8 cellular contexts compared by ENCODE assay signal in genomic region chr19:24032651-24033050, GRCh38. TPM values are rescaled to one million over a fixed set of nuclear protein-coding genes. Genes with fewer than 3 reads are reported as not detected.
DNase-seq lines count a peak whose midpoint lies in the region; ATAC-seq and TF ChIP-seq lines count a peak whose summit lies in the region.

No MANE protein-coding gene starts in this region.

- H3K4me1 Mint-ChIP-seq in CD4-positive, CD25-positive, alpha-beta regulatory T cell: peaks cover 6 to 74% (median 36%) of the 10 kb centered on the region in 4 donors

- H3K9ac ChIP-seq in NT2/D1 (ENCODE audit: insufficient read length, low read depth) (peak overlapping the region; percentile 34), neuronal stem cell (ENCODE audit: low read depth, low read length, poor library complexity) (no peak overlapping the region)

- peak overlapping the region; percentile 87 for H2AFZ ChIP-seq in neuronal stem cell (ENCODE audit: low read length)

- peaks cover 10% of the 10 kb centered on the region for H3K36me3 ChIP-seq in CD4-positive, CD25-positive, alpha-beta regulatory T cell (ENCODE audit: control insufficient read depth, insufficient read depth, low read length)
- peaks cover 35% of the 10 kb centered on the region for H3K36me3 ChIP-seq in NT2/D1 (ENCODE audit: insufficient read depth, insufficient read length, low read length)
- peaks cover 8 to 29% of the 10 kb centered on the region in 2 donors for H3K36me3 ChIP-seq in neuronal stem cell (replicated peaks in 1 of 2; ENCODE audit: control insufficient read depth in 2 of 2, insufficient read depth in 2 of 2, low read length in 2 of 2)
- peaks cover 0 to 18% of the 10 kb centered on the region in 2 donors for H3K36me3 ChIP-seq in left lung

- H3K4me3 ChIP-seq in CD4-positive, CD25-positive, alpha-beta regulatory T cell (ENCODE audit: low read depth, low read length): peak overlapping the region; percentile 90
- H3K4me3 ChIP-seq in NT2/D1 (ENCODE audit: insufficient read length, low read depth) (no peak overlapping the region), dorsolateral prefrontal cortex (peak overlapping the region; percentile 49 to 98 (median 88)), neuronal stem cell (ENCODE audit: low read length in 2 of 2) (no peak overlapping the region), left lung (peak overlapping the region in 1 of 2 donors; percentile 58)

- no peak overlapping the region for H3K4me2 ChIP-seq in neuronal stem cell (ENCODE audit: insufficient read depth, low read length, poor library complexity, severe bottlenecking)

- H3K79me1 ChIP-seq in neuronal stem cell (ENCODE audit: low read depth, low read length): no peaks in the 10 kb centered on the region

- intact Hi-C loops in dorsolateral prefrontal cortex (cut with DNase I): loop anchor here in 1 of 2 donors (5.0 to 10.0 kb wide), 2 partner anchors 55 to 118 kb away; partner anchors contain the start of genes ZNF254 and ZNF726
- intact Hi-C loops in left lung (cut with DNase I): no loop called here

- H4K8ac ChIP-seq in neuronal stem cell (ENCODE audit: low read depth, low read length): no peak overlapping the region

- no peak for TF ChIP-seq CTCF in dorsolateral prefrontal cortex (IDR thresholded peaks at IDR 0.05 in 54 of 56, conservative IDR thresholded peaks at IDR 0.05 in 2 of 56; ENCODE audit: low read depth in 1 of 56, partially characterized antibody in 56 of 56)
- no peak for TF ChIP-seq CTCF in left lung (IDR thresholded peaks at IDR 0.05)

- ATAC-seq in CD4-positive, CD25-positive, alpha-beta regulatory T cell (ENCODE audit: low read depth in 2 of 2): no peak
- no peak for ATAC-seq in left lung

- H2AK5ac ChIP-seq in neuronal stem cell (ENCODE audit: low read depth, low read length): no peak overlapping the region

- H3K4me1 ChIP-seq in CD4-positive, CD25-positive, alpha-beta regulatory T cell (ENCODE audit: control insufficient read depth, insufficient read depth, low read length, poor library complexity, severe bottlenecking): peaks cover 24% of the 10 kb centered on the region
- no peaks in the 10 kb centered on the region for H3K4me1 ChIP-seq in NT2/D1 (ENCODE audit: insufficient read depth, insufficient read length)
- H3K4me1 ChIP-seq in neuronal stem cell (ENCODE audit: control insufficient read depth in 2 of 2, insufficient read depth in 1 of 2, low read depth in 1 of 2, low read length in 2 of 2): peaks cover 1 to 2% of the 10 kb centered on the region in 2 donors
- H3K4me1 ChIP-seq in left lung: peaks cover 0 to 39% of the 10 kb centered on the region in 2 donors

- no CpG with 5 or more reads among the region's 15 CpGs for WGBS in neuronal stem cell (ENCODE audit: extremely low coverage in 2 of 2, insufficient read length in 2 of 2, insufficient replicate concordance in 1 of 2), 2 donors

- H2BK12ac ChIP-seq in neuronal stem cell (ENCODE audit: low read length): no peak overlapping the region

- DNase-seq in CD4-positive, CD25-positive, alpha-beta regulatory T cell: no peak
- DNase-seq in NT2/D1 (ENCODE audit: low read depth, low spot score) (no peak), dorsolateral prefrontal cortex (no peak), neuronal stem cell (ENCODE audit: low spot score) (no peak), midbrain (lab: John Stamatoyannopoulos, UW) (no peak), left lung (no peak), AG08396 (ENCODE audit: low spot score) (no peak), epidermal melanocyte (ENCODE audit: insufficient read length, low spot score) (no peak)

- H3K9me3 ChIP-seq in CD4-positive, CD25-positive, alpha-beta regulatory T cell (ENCODE audit: control insufficient read depth in 2 of 2, low read length in 2 of 2): no peaks in the 10 kb centered on the region
- H3K9me3 ChIP-seq in NT2/D1 (ENCODE audit: insufficient read depth, low read length) (no peaks in the 10 kb centered on the region), neuronal stem cell (replicated peaks in 1 of 2; ENCODE audit: control insufficient read depth in 2 of 2, insufficient read depth in 1 of 2, low read depth in 1 of 2, low read length in 2 of 2) (peaks cover 3 to 29% of the 10 kb centered on the region in 2 donors), left lung (no peaks in the 10 kb centered on the region)

- H2BK120ac ChIP-seq in neuronal stem cell (ENCODE audit: low read depth, low read length): no peak overlapping the region

- H3K4ac ChIP-seq in neuronal stem cell (ENCODE audit: low read length): no peak overlapping the region

- H3K36me3 Mint-ChIP-seq in CD4-positive, CD25-positive, alpha-beta regulatory T cell: peaks cover 21% of the 10 kb centered on the region

- H3K27ac ChIP-seq in CD4-positive, CD25-positive, alpha-beta regulatory T cell (ENCODE audit: insufficient read depth, low read length, poor library complexity, severe bottlenecking): peak overlapping the region; percentile 81
- H3K27ac ChIP-seq in dorsolateral prefrontal cortex (peak overlapping the region in 55 of 59 donors; percentile 7 to 97 (median 93)), neuronal stem cell (replicated peaks; ENCODE audit: low read length) (no peak overlapping the region), left lung (peak overlapping the region in 1 of 2 donors; percentile 93)

- peak overlapping the region; percentile 100 for H3K4me3 Mint-ChIP-seq in CD4-positive, CD25-positive, alpha-beta regulatory T cell

- no peak overlapping the region for H4K91ac ChIP-seq in neuronal stem cell (ENCODE audit: low read depth, low read length, poor library complexity)

- peaks cover 0 to 4% (median 0%) of the 10 kb centered on the region in 7 donors for H3K9me3 Mint-ChIP-seq in CD4-positive, CD25-positive, alpha-beta regulatory T cell

- H3K27me3 ChIP-seq in CD4-positive, CD25-positive, alpha-beta regulatory T cell (ENCODE audit: control insufficient read depth, insufficient read depth, low read length): no peaks in the 10 kb centered on the region
- no peaks in the 10 kb centered on the region for H3K27me3 ChIP-seq in NT2/D1 (ENCODE audit: insufficient read depth, insufficient read length)
- H3K27me3 ChIP-seq in dorsolateral prefrontal cortex: no peaks in the 10 kb centered on the region
- H3K27me3 ChIP-seq in neuronal stem cell (ENCODE audit: control insufficient read depth in 3 of 3, insufficient read depth in 3 of 3, low read depth in 1 of 3, low read length in 3 of 3): no peaks in the 10 kb centered on the region
- H3K27me3 ChIP-seq in left lung: no peaks in the 10 kb centered on the region

- H3K27ac Mint-ChIP-seq in CD4-positive, CD25-positive, alpha-beta regulatory T cell: peak overlapping the region; percentile 85 to 99 (median 99)

- H3K18ac ChIP-seq in neuronal stem cell (ENCODE audit: low read length): no peak overlapping the region

- H3K23ac ChIP-seq in neuronal stem cell (ENCODE audit: low read depth, low read length, poor library complexity): no peak overlapping the region

- H2BK15ac ChIP-seq in neuronal stem cell (ENCODE audit: low read length): no peak overlapping the region

- no peak overlapping the region for H3K14ac ChIP-seq in neuronal stem cell (ENCODE audit: low read length)

- no peak overlapping the region for H2BK5ac ChIP-seq in neuronal stem cell (ENCODE audit: low read length)

- H3K27me3 Mint-ChIP-seq in CD4-positive, CD25-positive, alpha-beta regulatory T cell: no peaks in the 10 kb centered on the region

RNA-seq across cellular contexts. Expression of gene ZNF254, which starts 54.3 kb away (rescaled TPM):
- 11.0 TPM for total RNA-seq in CD4-positive, CD25-positive, alpha-beta regulatory T cell
- polyA plus RNA-seq in CD4-positive, CD25-positive, alpha-beta regulatory T cell: 1 to 10 TPM; 5.5 to 7.1 (median 6.5) TPM
- 10 to 100 TPM; 19.9 to 40.9 (median 31.2) TPM for total RNA-seq in dorsolateral prefrontal cortex
- polyA plus RNA-seq in neuronal stem cell (2013, experiment 1 of 2): 37.5 TPM
- polyA plus RNA-seq in neuronal stem cell (2013, experiment 2 of 2): 38.7 TPM
- total RNA-seq in left lung: 10 to 100 TPM; 14.7 to 21.3 TPM

Comparison
In these comparisons a context has a peak if more than half of its experiments do, and no peak if none do; other contexts are left out.
1. H3K4me3 ChIP-seq: peak in CD4-positive, CD25-positive, alpha-beta regulatory T cell (single experiment) and dorsolateral prefrontal cortex (59 of 59); none in NT2/D1 (single experiment) and neuronal stem cell (0 of 2).